Comparison of ENCODE assay signal across 1 cellular context in genomic region chr12:23719493-23719892, GRCh38.
TF ChIP-seq lines count a peak whose summit lies in the region.

No MANE protein-coding gene starts in this region.

TF ChIP-seq in K562, 482 proteins besides CTCF, POLR2A, EP300 and RAD21 (continued from another document):
- TF ChIP-seq PBX2 (CRISPR knock-in tag; IDR thresholded peaks at IDR 0.05; ENCODE audit: low read depth) = no peak
- TF ChIP-seq PBX2 (tag; conservative IDR thresholded peaks at IDR 0.05; ENCODE audit: low read depth) = 0 out of 2 replicates have a peak, but pooled peaks have one; percentile 6
- TF ChIP-seq ZFP30 (CRISPR knock-in tag; IDR thresholded peaks at IDR 0.05; ENCODE audit: borderline replicate concordance) = no peak
